In genomic region chr20:51715028-51715872, GRCh38 we compare ENCODE assay signal across 21 cellular contexts. TPM values are rescaled to one million over a fixed set of nuclear protein-coding genes. Genes with fewer than 3 reads are reported as not detected.
DNase-seq lines count a peak whose midpoint lies in the region; TF ChIP-seq lines count a peak whose summit lies in the region.
"Had no signal": no experiment of that assay in that cellular context is flagged by ENCODE, and none has a peak within 500 bp of the region (broad histone marks: within the 10 kb centered on the region; RNA-seq: fewer than 3 reads in every experiment).

No MANE protein-coding gene starts in this region.

- H3K9me3 Mint-ChIP-seq in T-helper 1 cell treated with Interleukin-12 subunit alpha and Interleukin-12 subunit beta and Interleukin-4 antibody, amounts not matched to agents 30 μg/mL and 1 μg/mL, for 36 hours = no peaks in the 10 kb centered on the region
- H3K9me3 Mint-ChIP-seq in brain = no peaks in the 10 kb centered on the region
- H3K9me3 Mint-ChIP-seq: CD8-positive, alpha-beta T cell; stimulated activated naive B cell treated with anti-CD40 and anti-IgM and Interleukin-4, amounts not matched to agents 10 μg/mL and 1 μg/mL and 100 μg/mL, for 72 hours had no signal

- TF ChIP-seq CTCF in brain (conservative IDR thresholded peaks at IDR 0.05) = no peak
- no peak for TF ChIP-seq CTCF in osteoblast (IDR thresholded peaks at IDR 0.05; ENCODE audit: extremely low read depth, low read depth, low read length)

- H3K4me1 Mint-ChIP-seq in T-helper 1 cell treated with Interleukin-12 subunit alpha and Interleukin-12 subunit beta and Interleukin-4 antibody, amounts not matched to agents 30 μg/mL and 1 μg/mL, for 36 hours (ENCODE audit: low read depth) = peaks cover 16% of the 10 kb centered on the region
- H3K4me1 Mint-ChIP-seq in brain = peaks cover 43% of the 10 kb centered on the region
- H3K4me1 Mint-ChIP-seq: stimulated activated naive B cell treated with anti-CD40 and anti-IgM and Interleukin-4, amounts not matched to agents 10 μg/mL and 1 μg/mL and 100 μg/mL, for 72 hours had no signal

- DNase-seq in T-helper 1 cell (no peak), MG63 (no peak), osteoblast (ENCODE audit: insufficient read length, low spot score, missing footprints) (peak; percentile 71), DMS114 treated with DMSO at 0.1 percent for 48 hours (lab: John Stamatoyannopoulos, UW; ENCODE audit: unreplicated experiment) (no peak), NCI-H1694 (lab: John Stamatoyannopoulos, UW) (no peak)
- no peak for DNase-seq in stimulated activated CD4-positive, alpha-beta T cell treated with anti-CD3 and anti-CD28 coated beads, Interleukin-2, amount 100 ng/mL, for 24 hours
- DNase-seq: ACHN; activated naive CD4-positive, alpha-beta T cell treated with Interleukin-2 at 50 U/mL for 16 hours; brain microvascular endothelial cell; CD8-positive, alpha-beta T cell; effector CD4-positive, alpha-beta T cell; KBM-7; left cardiac atrium; mucosa of descending colon; NCI-H1105 treated with DMSO at 0.1 percent for 48 hours; NCI-H446 treated with DMSO at 0.1 percent for 48 hours; occipital lobe; stimulated activated naive B cell treated with anti-CD40 and anti-IgM and Interleukin-4, amounts not matched to agents 10 μg/mL and 1 μg/mL and 100 μg/mL, for 72 hours had no signal

- no peaks in the 10 kb centered on the region for H3K36me3 Mint-ChIP-seq in T-helper 1 cell treated with Interleukin-12 subunit alpha and Interleukin-12 subunit beta and Interleukin-4 antibody, amounts not matched to agents 30 μg/mL and 1 μg/mL, for 36 hours (ENCODE audit: low read depth)
- H3K36me3 Mint-ChIP-seq in brain = peaks cover 45% of the 10 kb centered on the region
- H3K36me3 Mint-ChIP-seq: CD8-positive, alpha-beta T cell; stimulated activated naive B cell treated with anti-CD40 and anti-IgM and Interleukin-4, amounts not matched to agents 10 μg/mL and 1 μg/mL and 100 μg/mL, for 72 hours had no signal

- no peaks in the 10 kb centered on the region for H3K27me3 ChIP-seq in MG63
- no peaks in the 10 kb centered on the region for H3K27me3 ChIP-seq in osteoblast (ENCODE audit: insufficient read depth, low read length)
- H3K27me3 ChIP-seq: brain microvascular endothelial cell, SJSA1 had no signal

- H3K79me2 ChIP-seq in osteoblast (ENCODE audit: insufficient read depth, low read length) = no peaks in the 10 kb centered on the region

- H2AFZ ChIP-seq in osteoblast (ENCODE audit: low read length) = peak overlapping the region; percentile 32

- H4K20me1 ChIP-seq in osteoblast (ENCODE audit: insufficient read depth, low read length) = no peaks in the 10 kb centered on the region

- H3K4me3 Mint-ChIP-seq in T-helper 1 cell treated with Interleukin-12 subunit alpha and Interleukin-12 subunit beta and Interleukin-4 antibody, amounts not matched to agents 30 μg/mL and 1 μg/mL, for 36 hours = peak overlapping the region; percentile 6
- H3K4me3 Mint-ChIP-seq in brain = peak overlapping the region; percentile 1 to 73 (median 56)
- H3K4me3 Mint-ChIP-seq: CD8-positive, alpha-beta T cell; stimulated activated naive B cell treated with anti-CD40 and anti-IgM and Interleukin-4, amounts not matched to agents 10 μg/mL and 1 μg/mL and 100 μg/mL, for 72 hours had no signal

- H3K27me3 Mint-ChIP-seq in T-helper 1 cell treated with Interleukin-12 subunit alpha and Interleukin-12 subunit beta and Interleukin-4 antibody, amounts not matched to agents 30 μg/mL and 1 μg/mL, for 36 hours (ENCODE audit: low read depth) = peaks cover 4% of the 10 kb centered on the region
- no peaks in the 10 kb centered on the region for H3K27me3 Mint-ChIP-seq in brain

- H3K9me3 ChIP-seq in MG63 (no peaks in the 10 kb centered on the region), osteoblast (ENCODE audit: low read depth, low read length) (no peaks in the 10 kb centered on the region)
- H3K9me3 ChIP-seq: mucosa of descending colon, SJSA1 had no signal

- H3K27ac ChIP-seq in osteoblast (ENCODE audit: low read depth, low read length) = no peak overlapping the region
- H3K27ac ChIP-seq: brain microvascular endothelial cell, SJSA1 had no signal

- H3K4me2 ChIP-seq in osteoblast (ENCODE audit: insufficient read depth, low read length) = peak overlapping the region; percentile 47

- no peaks in the 10 kb centered on the region for H3K4me1 ChIP-seq in osteoblast (ENCODE audit: insufficient read depth, low read length)

- H3K27ac Mint-ChIP-seq in T-helper 1 cell treated with Interleukin-12 subunit alpha and Interleukin-12 subunit beta and Interleukin-4 antibody, amounts not matched to agents 30 μg/mL and 1 μg/mL, for 36 hours = peak overlapping the region; percentile 1
- H3K27ac Mint-ChIP-seq in brain = peak overlapping the region; percentile 15 to 63 (median 23)
- H3K27ac Mint-ChIP-seq: CD8-positive, alpha-beta T cell; stimulated activated naive B cell treated with anti-CD40 and anti-IgM and Interleukin-4, amounts not matched to agents 10 μg/mL and 1 μg/mL and 100 μg/mL, for 72 hours had no signal

- peaks cover 3% of the 10 kb centered on the region; the same call in 1 of the 2 replicates for H3K36me3 ChIP-seq in MG63
- no peaks in the 10 kb centered on the region for H3K36me3 ChIP-seq in osteoblast (ENCODE audit: insufficient read depth, low read length)
- H3K36me3 ChIP-seq: brain microvascular endothelial cell had no signal

- H3K4me3 ChIP-seq in MG63 (peak overlapping the region; percentile 8; the same call in 1 of the 2 replicates), osteoblast (ENCODE audit: insufficient read depth, low read length) (peak overlapping the region; percentile 14)
- H3K4me3 ChIP-seq: mucosa of descending colon, SJSA1 had no signal

RNA-seq across cellular contexts. Expression of gene ATP9A, which starts 52.9 kb away (rescaled TPM):
- 9.6 and 11.1 TPM in 2 replicates for total RNA-seq in MG63 (2014; rRNA removed; shearing (Covaris generic); ENCODE audit: low replicate concordance)
- 71.9 TPM for polyA plus RNA-seq in brain (ENCODE audit: insufficient read depth, low read depth, low replicate concordance)
- total RNA-seq in osteoblast = 46.0 and 48.9 TPM in 2 replicates
